8 cellular contexts compared by ENCODE assay signal in genomic region chr1:34928865-34929496, GRCh38. TPM values are rescaled to one million over a fixed set of nuclear protein-coding genes. Genes with fewer than 3 reads are reported as not detected.
A peak's percentile ranks its signal among the peaks of the same experiment; 100 is the strongest.
DNase-seq lines count a peak whose midpoint lies in the region; ATAC-seq and TF ChIP-seq lines count a peak whose summit lies in the region.

No MANE protein-coding gene starts in this region.

- H2AFZ ChIP-seq in SU-DHL-6 (ENCODE audit: low read depth, low read length, severe bottlenecking) = no peak overlapping the region

- H3K4me3 ChIP-seq in SU-DHL-6 (ENCODE audit: insufficient read depth, low read length, poor library complexity, severe bottlenecking) (peak overlapping the region; percentile 52), right cardiac atrium (ENCODE audit: low read length) (peak overlapping the region; percentile 72)

- H3K9me3 ChIP-seq in SU-DHL-6 (ENCODE audit: insufficient read depth, low read length) (no peaks in the 10 kb centered on the region), right cardiac atrium (ENCODE audit: control insufficient read depth, low read length) (no peaks in the 10 kb centered on the region)

- no peaks in the 10 kb centered on the region for H3K9me3 Mint-ChIP-seq in stimulated activated effector memory CD8-positive, alpha-beta T cell treated with anti-CD3 and anti-CD28 coated beads, Interleukin-12 subunit alpha, Interleukin-12 subunit beta, amount 100 ng/mL, for 72 hours

- H3K36me3 ChIP-seq in SU-DHL-6 (ENCODE audit: low read length) = no peaks in the 10 kb centered on the region

- intact Hi-C loops in right cardiac atrium (cut with DNase I) = no loop called here

- no peak for TF ChIP-seq CTCF in SU-DHL-6 (IDR thresholded peaks at IDR 0.05; ENCODE audit: insufficient read depth, low read length, poor library complexity, severe bottlenecking)

- H3K27me3 ChIP-seq in SU-DHL-6 (ENCODE audit: low read length) (no peaks in the 10 kb centered on the region), right cardiac atrium (ENCODE audit: control insufficient read depth, insufficient read depth) (no peaks in the 10 kb centered on the region)

- peak overlapping the region; percentile 48 for H3K27ac Mint-ChIP-seq in stimulated activated effector memory CD8-positive, alpha-beta T cell treated with anti-CD3 and anti-CD28 coated beads, Interleukin-12 subunit alpha, Interleukin-12 subunit beta, amount 100 ng/mL, for 72 hours

- H3K4me1 ChIP-seq in right cardiac atrium (ENCODE audit: control insufficient read depth, insufficient read depth, low read length) = peaks cover 3% of the 10 kb centered on the region

- H4K20me1 ChIP-seq in SU-DHL-6 (ENCODE audit: low read depth, low read length) = no peaks in the 10 kb centered on the region

- no peaks in the 10 kb centered on the region for H3K36me3 Mint-ChIP-seq in stimulated activated effector memory CD8-positive, alpha-beta T cell treated with anti-CD3 and anti-CD28 coated beads, Interleukin-12 subunit alpha, Interleukin-12 subunit beta, amount 100 ng/mL, for 72 hours

- H3K9me2 ChIP-seq in SU-DHL-6 (replicated peaks; ENCODE audit: insufficient read depth, low read length) = no peaks in the 10 kb centered on the region

- H3K4me1 Mint-ChIP-seq in stimulated activated effector memory CD8-positive, alpha-beta T cell treated with anti-CD3 and anti-CD28 coated beads, Interleukin-12 subunit alpha, Interleukin-12 subunit beta, amount 100 ng/mL, for 72 hours = peaks cover 12% of the 10 kb centered on the region

- no peaks in the 10 kb centered on the region for H3K79me2 ChIP-seq in SU-DHL-6 (ENCODE audit: insufficient read depth, low read length)

- DNase-seq in NCI-H2227 (lab: John Stamatoyannopoulos, UW; ENCODE audit: unreplicated experiment) (peak; percentile 77), NCI-H2227 treated with DMSO at 0.1 percent for 48 hours (lab: John Stamatoyannopoulos, UW) (no peak), right cardiac atrium (peak in 1 of 3 donors; percentile 45), SHP77 (lab: John Stamatoyannopoulos, UW) (no peak), OCI-M1 (lab: John Stamatoyannopoulos, UW) (no peak), COR-L47 (lab: John Stamatoyannopoulos, UW) (no peak)
- DNase-seq in stimulated activated effector memory CD8-positive, alpha-beta T cell treated with anti-CD3 and anti-CD28 coated beads, Interleukin-12 subunit alpha, Interleukin-12 subunit beta, amount 100 ng/mL, for 72 hours (ENCODE audit: low spot score in 2 of 2) = no peak

- H3K9ac ChIP-seq in SU-DHL-6 (ENCODE audit: low read length) = peak overlapping the region; percentile 40; the same call in 1 of the 2 replicates

- H3K27ac ChIP-seq in SU-DHL-6 (ENCODE audit: low read depth, low read length) (no peak overlapping the region), right cardiac atrium (ENCODE audit: low read length) (no peak overlapping the region)

- ATAC-seq in right cardiac atrium = no peak
- peak; percentile 51 for ATAC-seq in stimulated activated effector memory CD8-positive, alpha-beta T cell treated with anti-CD3 and anti-CD28 coated beads, Interleukin-12 subunit alpha, Interleukin-12 subunit beta, amount 100 ng/mL, for 72 hours

- H3F3A ChIP-seq in SU-DHL-6 (ENCODE audit: insufficient read depth) = no peaks in the 10 kb centered on the region

- H3K4me3 Mint-ChIP-seq in stimulated activated effector memory CD8-positive, alpha-beta T cell treated with anti-CD3 and anti-CD28 coated beads, Interleukin-12 subunit alpha, Interleukin-12 subunit beta, amount 100 ng/mL, for 72 hours = peak overlapping the region; percentile 67

- peak overlapping the region; percentile 54 for H3K4me2 ChIP-seq in SU-DHL-6 (ENCODE audit: low read depth, low read length, poor library complexity, severe bottlenecking)

- WGBS in right cardiac atrium = 2% methylated on average over 57 of the region's 57 CpGs

RNA-seq across cellular contexts. Expression of gene DLGAP3, which starts 0.5 kb away (rescaled TPM):
- under 1 TPM; 0.08 to 0.21 (median 0.14) TPM for total RNA-seq in right cardiac atrium
- 0.05 TPM for polyA plus RNA-seq in right cardiac atrium

RNA-seq across cellular contexts. Expression of gene TMEM35B, which starts 56.2 kb away (rescaled TPM):
- 10 to 100 TPM; 17.0 to 20.2 (median 18.7) TPM for total RNA-seq in right cardiac atrium
- polyA plus RNA-seq in right cardiac atrium = 31.9 TPM
